9 cellular contexts compared by ENCODE assay signal in the genomic region with DNA sequence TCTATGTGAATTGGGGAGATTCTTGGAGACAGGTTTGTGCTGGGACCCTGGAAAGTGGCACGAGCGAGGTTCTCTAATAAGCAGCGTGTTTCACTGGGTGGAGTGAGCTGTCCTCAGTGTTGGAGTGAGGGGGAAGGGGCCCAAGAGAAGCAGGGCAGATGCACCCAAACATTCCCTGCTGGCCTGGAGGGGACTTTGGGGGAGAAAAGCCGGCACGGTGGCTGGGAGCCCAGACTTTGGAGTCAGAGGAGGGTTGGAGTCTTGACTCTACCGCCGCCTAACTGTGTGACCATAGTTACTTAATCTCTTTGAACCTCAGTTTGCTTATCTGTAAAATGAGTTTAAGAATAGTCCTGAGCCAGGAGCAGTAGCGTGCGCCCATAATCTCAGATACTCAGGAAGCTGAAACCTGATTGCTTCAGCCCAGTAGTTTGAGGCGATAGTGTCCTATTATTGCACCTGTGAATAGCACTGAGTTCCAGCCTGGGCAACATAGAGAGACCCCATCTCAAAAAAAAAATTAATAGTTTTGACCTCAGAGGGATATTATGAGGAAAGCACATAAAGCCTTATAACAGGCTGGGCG. TPM values are rescaled to one million over a fixed set of nuclear protein-coding genes. Genes with fewer than 3 reads are reported as not detected.
DNase-seq lines count a peak whose midpoint lies in the region; TF ChIP-seq lines count a peak whose summit lies in the region.
"Had no signal": no experiment of that assay in that cellular context is flagged by ENCODE, and none has a peak within 500 bp of the region (broad histone marks: within the 10 kb centered on the region; RNA-seq: fewer than 3 reads in every experiment).

No MANE protein-coding gene starts in this region.

- peak overlapping the region; percentile 69 for H3K14ac ChIP-seq in trophoblast cell (ENCODE audit: low read length)

- no CpG with 5 or more reads among the region's 11 CpGs for WGBS in trophoblast cell (ENCODE audit: extremely low coverage, insufficient coverage, insufficient read length)

- no peak overlapping the region for H2AFZ ChIP-seq in trophoblast cell (ENCODE audit: insufficient read depth, low read length, poor library complexity)

- H3K27ac ChIP-seq in A673 (ENCODE audit: low read depth, low read length, poor library complexity, severe bottlenecking) (peak overlapping the region; percentile 45), left ventricle myocardium inferior (replicated peaks) (peak overlapping the region; percentile 85), trophoblast cell (ENCODE audit: low read depth, low read length) (peak overlapping the region; percentile 77)

- H3K27me3 ChIP-seq in A673 (replicated peaks; ENCODE audit: insufficient read depth, low read depth, low read length, poor library complexity) (no peaks in the 10 kb centered on the region), left ventricle myocardium inferior (ENCODE audit: low read depth) (no peaks in the 10 kb centered on the region), trophoblast cell (ENCODE audit: insufficient read depth, low read length) (no peaks in the 10 kb centered on the region)

- CTCF ChIA-PET in A673 (lab: Charles Lee): interaction anchor here (0.9 to 2.2 kb wide), 8 partner anchors 9 to 96 kb away, joined by 3 to 11 read pairs (median 5); a partner anchor contains a TSS

- peak overlapping the region; percentile 86 for H2AK5ac ChIP-seq in trophoblast cell (ENCODE audit: low read length)

- H3K36me3 ChIP-seq in A673 (ENCODE audit: insufficient read depth, low read length, poor library complexity, severe bottlenecking): no peaks in the 10 kb centered on the region
- peaks cover 7% of the 10 kb centered on the region for H3K36me3 ChIP-seq in left ventricle myocardium inferior
- H3K36me3 ChIP-seq in trophoblast cell (ENCODE audit: control insufficient read depth in 1 of 2, insufficient read depth in 2 of 2, low read length in 2 of 2): peaks cover 4 to 5% of the 10 kb centered on the region in 2 experiments

- peak overlapping the region; percentile 88 for H4K8ac ChIP-seq in trophoblast cell (ENCODE audit: low read depth, low read length)

- intact Hi-C loops in A673 (cut with micrococcal nuclease; ENCODE audit: unreplicated experiment) (loop anchor here (2.0 kb wide), 2 partner anchors 82 to 96 kb away; a partner anchor contains a TSS), left ventricle myocardium inferior (cut with micrococcal nuclease) (no loop called here)

- POLR2A ChIA-PET in A673 (lab: Charles Lee; ENCODE audit: low non-redundant PET): interaction anchor here (0.6 kb wide), 1 partner anchor 367 kb away, joined by 4 read pairs; no protein-coding TSS in a partner anchor

- DNase-seq in A673 (ENCODE audit: low spot score): no peak
- DNase-seq in left ventricle myocardium inferior: no peak
- DNase-seq in trophoblast cell: no peak
- no peak for DNase-seq in NCI-H1105 treated with DMSO at 0.1 percent for 48 hours (lab: John Stamatoyannopoulos, UW)
- DNase-seq in activated CD8-positive, alpha-beta memory T cell treated with anti-CD3 and anti-CD28 coated beads, Interleukin-2, amount 50 U/mL, for 4 hours: no peak
- DNase-seq in activated CD4-positive, alpha-beta T cell treated with anti-CD3 and anti-CD28 coated beads for 1 hour: no peak
- no peak for DNase-seq in DMS 273 (lab: John Stamatoyannopoulos, UW; ENCODE audit: unreplicated experiment)
- DNase-seq: GOT3 had no signal

- H3K4me1 ChIP-seq in A673 (ENCODE audit: insufficient read depth, low read length, poor library complexity, severe bottlenecking) (peaks cover 26% of the 10 kb centered on the region), left ventricle myocardium inferior (peaks cover 69% of the 10 kb centered on the region), trophoblast cell (ENCODE audit: control insufficient read depth in 1 of 2, insufficient read depth in 2 of 2, low read length in 2 of 2) (peaks cover 31 to 33% of the 10 kb centered on the region in 2 experiments)

- peak overlapping the region; percentile 77 for H3K18ac ChIP-seq in trophoblast cell (ENCODE audit: low read length)

- H3K9ac ChIP-seq in trophoblast cell (ENCODE audit: low read length): no peak overlapping the region

- H2BK5ac ChIP-seq in trophoblast cell (ENCODE audit: low read depth, low read length, poor library complexity): peak overlapping the region; percentile 67

- peak overlapping the region; percentile 68 for H3K4me2 ChIP-seq in trophoblast cell (ENCODE audit: low read length)

- peak overlapping the region; percentile 37 for H4K12ac ChIP-seq in trophoblast cell (ENCODE audit: low read depth, low read length)

- H3K23ac ChIP-seq in trophoblast cell (ENCODE audit: low read length): no peak overlapping the region

- H3K79me1 ChIP-seq in trophoblast cell (ENCODE audit: low read length): peaks cover 23% of the 10 kb centered on the region

- H4K91ac ChIP-seq in trophoblast cell (ENCODE audit: low read depth, low read length): peak overlapping the region; percentile 90

- H2BK120ac ChIP-seq in trophoblast cell (ENCODE audit: insufficient read depth, low read length, poor library complexity): peak overlapping the region; percentile 78

- no peaks in the 10 kb centered on the region for H3K79me2 ChIP-seq in trophoblast cell (ENCODE audit: control insufficient read depth, insufficient read depth, low read length, poor library complexity)

- H3K4me3 ChIP-seq in A673 (ENCODE audit: low read depth, low read length, poor library complexity, severe bottlenecking): no peak overlapping the region
- H3K4me3 ChIP-seq in WI38 (ENCODE audit: low read depth, low read length): peak overlapping the region; percentile 46
- peak overlapping the region; percentile 64 for H3K4me3 ChIP-seq in left ventricle myocardium inferior
- H3K4me3 ChIP-seq in trophoblast cell (ENCODE audit: low read depth, low read length): no peak overlapping the region

- H3K4ac ChIP-seq in trophoblast cell (ENCODE audit: low read depth, low read length): peak overlapping the region; percentile 65

- H3K9me3 ChIP-seq in A673 (ENCODE audit: low read depth, low read length, poor library complexity, severe bottlenecking) (no peaks in the 10 kb centered on the region), left ventricle myocardium inferior (replicated peaks) (no peaks in the 10 kb centered on the region), trophoblast cell (ENCODE audit: insufficient read depth, low read depth, low read length) (peaks cover 2% of the 10 kb centered on the region)

- TF ChIP-seq CTCF in A673 (conservative IDR thresholded peaks at IDR 0.05; ENCODE audit: low read depth, low read length): no peak
- TF ChIP-seq CTCF in WI38 (IDR thresholded peaks at IDR 0.05; ENCODE audit: low read depth, low read length): no peak
- no peak for TF ChIP-seq CTCF in left ventricle myocardium inferior (IDR thresholded peaks at IDR 0.05; ENCODE audit: borderline replicate concordance)

- peak overlapping the region; percentile 84 for H2BK12ac ChIP-seq in trophoblast cell (ENCODE audit: low read length)

- BruUV-seq in A673 (replicated peaks; lab: Mats Ljungman, UMichigan): no TSS peak

RNA-seq across cellular contexts. Expression of a gene that starts 0.6 kb away (rescaled TPM):
- total RNA-seq in A673 (2021): 14.5 and 19.5 TPM in 2 replicates
- 11.7 TPM for total RNA-seq in left ventricle myocardium inferior
- polyA plus RNA-seq in trophoblast cell (2013): 14.6 and 14.7 TPM in 2 replicates

RNA-seq across cellular contexts. Expression of a gene that starts 9.8 kb away (rescaled TPM):
- total RNA-seq in A673 (2021) (63.3 and 68.1 TPM in 2 replicates), left ventricle myocardium inferior (17.7 TPM)
- 21.9 and 23.1 TPM in 2 replicates for polyA plus RNA-seq in trophoblast cell (2013)

RNA-seq across cellular contexts. Expression of a gene that starts 11.5 kb away (rescaled TPM):
- total RNA-seq in A673 (2021) (132 and 133 TPM in 2 replicates), left ventricle myocardium inferior (40.9 TPM)
- 16.4 and 17.0 TPM in 2 replicates for polyA plus RNA-seq in trophoblast cell (2013)

RNA-seq across cellular contexts. Expression of a gene that starts 43.6 kb away (rescaled TPM):
- 71.4 and 96.9 TPM in 2 replicates for total RNA-seq in A673 (2021)
- total RNA-seq in left ventricle myocardium inferior: 8.7 TPM
- polyA plus RNA-seq in trophoblast cell (2013): 32.8 and 33.7 TPM in 2 replicates

Comparison
In these comparisons a context has a peak if more than half of its experiments do, and no peak if none do; other contexts are left out.
1. H3K4me3 ChIP-seq: peak in WI38 (single experiment) and left ventricle myocardium inferior (single experiment); none in A673 (single experiment) and trophoblast cell (single experiment).
2. Peak in every context shown above with its lines, with median percentiles within 50 percentile points of each other: H3K27ac ChIP-seq.